ENCODE assay signal across 17 cellular contexts in the genomic region with DNA sequence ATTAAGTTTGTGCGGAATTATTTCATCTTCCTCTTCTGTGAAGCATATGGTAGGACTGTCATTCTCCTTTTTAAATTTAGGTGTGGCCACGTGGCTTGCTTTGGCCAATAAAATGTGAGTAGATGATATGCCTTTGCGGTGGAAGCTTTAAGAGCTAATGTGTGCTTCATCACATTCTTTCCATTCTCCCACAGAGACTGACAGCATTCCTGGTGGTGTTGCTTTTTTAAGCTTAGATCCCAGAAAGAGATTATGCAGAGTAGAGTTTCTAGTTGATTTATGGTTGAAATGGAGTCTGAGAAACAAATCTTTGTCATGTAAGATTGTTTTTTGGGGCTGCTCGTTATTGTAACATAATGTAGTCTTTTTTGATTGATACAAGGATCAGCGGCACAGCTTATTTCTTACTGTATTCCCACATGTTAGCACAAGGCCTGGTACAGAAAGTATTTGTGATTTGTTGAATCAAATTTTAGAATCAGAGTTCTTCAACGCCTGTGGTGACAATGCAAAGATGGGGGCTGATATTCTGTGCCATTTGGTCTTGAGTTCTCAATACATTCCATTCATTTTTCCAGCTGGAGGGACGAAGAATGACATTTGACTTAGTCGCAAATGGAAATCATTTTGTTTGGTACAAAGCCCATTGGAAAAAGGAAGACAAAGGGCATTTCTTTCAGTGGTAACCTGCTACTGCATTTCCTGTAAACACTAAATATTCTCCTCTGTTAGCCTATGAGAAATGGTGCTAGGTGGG.
A peak's percentile ranks its signal among the peaks of the same experiment; 100 is the strongest.
DNase-seq lines count a peak whose midpoint lies in the region; ATAC-seq and TF ChIP-seq lines count a peak whose summit lies in the region.
"Had no signal": no experiment of that assay in that cellular context is flagged by ENCODE, and none has a peak within 500 bp of the region (broad histone marks: within the 10 kb centered on the region; RNA-seq: fewer than 3 reads in every experiment).

No MANE protein-coding gene starts in this region.

- H3K4me1 ChIP-seq in HUES48 (ENCODE audit: control insufficient read depth, insufficient read depth, low read length) (peaks cover 16% of the 10 kb centered on the region), left lung (no peaks in the 10 kb centered on the region), esophagus squamous epithelium (no peaks in the 10 kb centered on the region)
- H3K4me1 ChIP-seq: A549, upper lobe of left lung had no signal

- H3K36me3 ChIP-seq in HUES48 (ENCODE audit: control insufficient read depth, insufficient read depth, low read length) (no peaks in the 10 kb centered on the region), left lung (no peaks in the 10 kb centered on the region), esophagus squamous epithelium (no peaks in the 10 kb centered on the region)
- H3K36me3 ChIP-seq: upper lobe of left lung had no signal

- H3K9me3 Mint-ChIP-seq in stimulated activated naive CD8-positive, alpha-beta T cell treated with anti-CD3 and anti-CD28 coated beads, Interleukin-15, amount 100 ng/mL, for 72 hours = no peaks in the 10 kb centered on the region

- no peaks in the 10 kb centered on the region for H3K27me3 ChIP-seq in HUES48 (ENCODE audit: control insufficient read depth, insufficient read depth, low read length)
- H3K27me3 ChIP-seq in left lung = no peaks in the 10 kb centered on the region
- no peaks in the 10 kb centered on the region for H3K27me3 ChIP-seq in esophagus squamous epithelium
- H3K27me3 ChIP-seq: upper lobe of left lung had no signal

- no peak overlapping the region for H3K4me3 ChIP-seq in AG04449 (ENCODE audit: low read depth, low read length)
- no peak overlapping the region for H3K4me3 ChIP-seq in HUES48 (ENCODE audit: low read depth, low read length)
- H3K4me3 ChIP-seq in choroid plexus epithelial cell (ENCODE audit: low read depth, low read length) = no peak overlapping the region
- no peak overlapping the region for H3K4me3 ChIP-seq in left lung
- no peak overlapping the region for H3K4me3 ChIP-seq in esophagus squamous epithelium
- H3K4me3 ChIP-seq: A549, skin epidermis, upper lobe of left lung had no signal

- no peak for TF ChIP-seq POLR2A in esophagus squamous epithelium (IDR thresholded peaks at IDR 0.05)

- H3K27ac Mint-ChIP-seq in stimulated activated naive CD8-positive, alpha-beta T cell treated with anti-CD3 and anti-CD28 coated beads, Interleukin-15, amount 100 ng/mL, for 72 hours = no peak overlapping the region
- H3K27ac Mint-ChIP-seq: activated naive CD8-positive, alpha-beta T cell had no signal

- no peak overlapping the region for H3K4me3 Mint-ChIP-seq in stimulated activated naive CD8-positive, alpha-beta T cell treated with anti-CD3 and anti-CD28 coated beads, Interleukin-15, amount 100 ng/mL, for 72 hours
- H3K4me3 Mint-ChIP-seq: activated naive CD8-positive, alpha-beta T cell had no signal

- no peak for TF ChIP-seq CTCF in AG04449 (IDR thresholded peaks at IDR 0.05; ENCODE audit: insufficient read depth, low read length, missing control alignments)
- TF ChIP-seq CTCF in choroid plexus epithelial cell (conservative IDR thresholded peaks at IDR 0.05; ENCODE audit: low read depth, low read length) = no peak
- TF ChIP-seq CTCF in left lung (IDR thresholded peaks at IDR 0.05) = no peak
- TF ChIP-seq CTCF in esophagus squamous epithelium (IDR thresholded peaks at IDR 0.05) = no peak

- CTCF ChIA-PET in AG04449 (lab: Yijun Ruan, JAX) = no interaction called here

- intact Hi-C loops in left lung (cut with DNase I) (no loop called here), esophagus squamous epithelium (cut with DNase I) (no loop called here)

- H3K9me3 ChIP-seq in HUES48 (ENCODE audit: control insufficient read depth, insufficient read depth, low read length) (no peaks in the 10 kb centered on the region), left lung (no peaks in the 10 kb centered on the region), esophagus squamous epithelium (no peaks in the 10 kb centered on the region)
- H3K9me3 ChIP-seq: A549, upper lobe of left lung had no signal

- H3K27ac ChIP-seq in HUES48 (ENCODE audit: low read depth, low read length) = peak overlapping the region; percentile 80
- H3K27ac ChIP-seq in left lung = no peak overlapping the region
- H3K27ac ChIP-seq in esophagus squamous epithelium = no peak overlapping the region
- H3K27ac ChIP-seq: A549, upper lobe of left lung had no signal

- ATAC-seq in stimulated activated naive CD8-positive, alpha-beta T cell treated with anti-CD3 and anti-CD28 coated beads, Interleukin-15, amount 100 ng/mL, for 72 hours = no peak
- ATAC-seq in left lung = no peak
- ATAC-seq: A549, Panc1 had no signal

- no peak overlapping the region for H3K9ac ChIP-seq in HUES48 (ENCODE audit: low read depth, low read length)

- no peaks in the 10 kb centered on the region for H3K4me1 Mint-ChIP-seq in stimulated activated naive CD8-positive, alpha-beta T cell treated with anti-CD3 and anti-CD28 coated beads, Interleukin-15, amount 100 ng/mL, for 72 hours

- H3K27me3 Mint-ChIP-seq in stimulated activated naive CD8-positive, alpha-beta T cell treated with anti-CD3 and anti-CD28 coated beads, Interleukin-15, amount 100 ng/mL, for 72 hours = no peaks in the 10 kb centered on the region
- H3K27me3 Mint-ChIP-seq: activated naive CD8-positive, alpha-beta T cell had no signal

- WGBS in esophagus squamous epithelium, 2 donors = 63 to 68% methylated on average over 8 of the region's 8 CpGs

- POLR2A ChIA-PET in AG04449 (lab: Yijun Ruan, JAX) = interaction anchor here (0.9 kb wide), 1 partner anchor 66 kb away, joined by 4 read pairs; no protein-coding TSS in a partner anchor

- peak; percentile 66 for DNase-seq in AG04449 (ENCODE audit: low read depth, low spot score)
- DNase-seq in choroid plexus epithelial cell (ENCODE audit: low read depth) = peak; percentile 86
- peak; percentile 1 for DNase-seq in midbrain (lab: John Stamatoyannopoulos, UW)
- DNase-seq in stimulated activated naive CD8-positive, alpha-beta T cell treated with anti-CD3 and anti-CD28 coated beads, Interleukin-15, amount 100 ng/mL, for 72 hours = no peak
- no peak for DNase-seq in SIG-M5 treated with dmso at 0.1 percent for 504 hours (lab: John Stamatoyannopoulos, UW; ENCODE audit: unreplicated experiment)
- DNase-seq in left lung = no peak
- DNase-seq in esophagus squamous epithelium (lab: John Stamatoyannopoulos, UW) = no peak
- DNase-seq: DMS79 treated with DMSO at 0.1 percent for 48 hours; effector memory CD4-positive, alpha-beta T cell; MV-4-11; NCI-H446 treated with DMSO at 0.1 percent for 48 hours; upper lobe of left lung had no signal

Comparison
In these comparisons a context has a peak if more than half of its experiments do, and no peak if none do; other contexts are left out.
1. DNase-seq: peak in AG04449 (single experiment), choroid plexus epithelial cell (single experiment) and midbrain (single experiment); none in stimulated activated naive CD8-positive, alpha-beta T cell treated with anti-CD3 and anti-CD28 coated beads, Interleukin-15, amount 100 ng/mL, for 72 hours (0 of 2), SIG-M5 treated with dmso at 0.1 percent for 504 hours (single experiment), left lung (0 of 2) and esophagus squamous epithelium (single experiment).